1 cellular context compared by ENCODE assay signal in genomic region chr14:24215495-24216344, GRCh38.
TF ChIP-seq lines count a peak whose summit lies in the region.

TSS of gene MDP1 (minus strand) at chr14:24216066. CDS start at chr14:24215955, 111 bp downstream.

TF ChIP-seq in HepG2, 621 proteins besides CTCF, POLR2A, EP300 and RAD21 (continued from another document and continues in another):
- TF ChIP-seq HNF1A (IDR thresholded peaks at IDR 0.05; ENCODE audit: low read depth) (peak; percentile 68), HNF1A (CRISPR knock-in tag; IDR thresholded peaks at IDR 0.05; ENCODE audit: borderline replicate concordance) (peak; percentile 89), HNRNPUL1 (IDR thresholded peaks at IDR 0.05; ENCODE audit: low read depth, low read length) (no peak), CHCHD3 (CRISPR knock-in tag; IDR thresholded peaks at IDR 0.05) (0 out of 2 replicates have a peak, but pooled peaks have one; percentile 31), ISL2 (CRISPR knock-in tag; IDR thresholded peaks at IDR 0.05) (peak; percentile 88), ZNF609 (CRISPR knock-in tag; IDR thresholded peaks at IDR 0.05; ENCODE audit: borderline replicate concordance) (peak; percentile 89; the same call in 1 of the 2 replicates), HOXA5 (CRISPR knock-in tag; IDR thresholded peaks at IDR 0.05) (peak; percentile 99), ZNF576 (CRISPR knock-in tag; IDR thresholded peaks at IDR 0.05) (peak; percentile 95), ARID4A (CRISPR knock-in tag; IDR thresholded peaks at IDR 0.05; ENCODE audit: borderline replicate concordance) (peak; percentile 98), HBP1 (CRISPR knock-in tag; IDR thresholded peaks at IDR 0.05; ENCODE audit: low read depth) (peak; percentile 94), ZNF121 (CRISPR knock-in tag; IDR thresholded peaks at IDR 0.05) (peak; percentile 59; the same call in 1 of the 2 replicates), RORA (CRISPR knock-in tag; IDR thresholded peaks at IDR 0.05) (no peak), SIN3A (IDR thresholded peaks at IDR 0.05; ENCODE audit: borderline replicate concordance, low read depth, low read length) (peak; percentile 95), NFATC3 (CRISPR knock-in tag; IDR thresholded peaks at IDR 0.05) (no peak), ZSCAN20 (CRISPR knock-in tag; IDR thresholded peaks at IDR 0.05; ENCODE audit: borderline replicate concordance) (peak; percentile 87), ZNF383 (CRISPR knock-in tag; IDR thresholded peaks at IDR 0.05; ENCODE audit: borderline replicate concordance) (peak; percentile 100), GATAD1 (CRISPR knock-in tag; IDR thresholded peaks at IDR 0.05) (peak; percentile 97), KDM4B (CRISPR knock-in tag; IDR thresholded peaks at IDR 0.05) (peak; percentile 88), ZNF296 (CRISPR knock-in tag; conservative IDR thresholded peaks at IDR 0.05) (no peak), ETV5 (CRISPR knock-in tag; IDR thresholded peaks at IDR 0.05; ENCODE audit: borderline replicate concordance) (peak; percentile 89), FOXA3 (CRISPR knock-in tag; IDR thresholded peaks at IDR 0.05) (peak; percentile 92), ZFAT (CRISPR knock-in tag; conservative IDR thresholded peaks at IDR 0.05) (no peak), ZNF768 (CRISPR knock-in tag; IDR thresholded peaks at IDR 0.05) (peak; percentile 93), ZNF841 (CRISPR knock-in tag; IDR thresholded peaks at IDR 0.05; ENCODE audit: borderline replicate concordance) (no peak; the same call in 1 of the 2 replicates), ZSCAN22 (CRISPR knock-in tag; IDR thresholded peaks at IDR 0.05) (peak; percentile 64; the same call in 1 of the 2 replicates), RBM39 (IDR thresholded peaks at IDR 0.05; ENCODE audit: low read depth, low read length, poor library complexity, severe bottlenecking) (peak; percentile 93), SIX4 (CRISPR knock-in tag; IDR thresholded peaks at IDR 0.05) (peak; percentile 95), ARNTL (CRISPR knock-in tag; IDR thresholded peaks at IDR 0.05) (peak; percentile 83; the same call in 1 of the 2 replicates), ZNF224 (CRISPR knock-in tag; IDR thresholded peaks at IDR 0.05) (peak; percentile 99), MAZ (IDR thresholded peaks at IDR 0.05; ENCODE audit: borderline replicate concordance, low read depth, low read length) (peak; percentile 79; the same call in 1 of the 2 replicates), MAZ (CRISPR knock-in tag; IDR thresholded peaks at IDR 0.05; ENCODE audit: low read depth) (peak; percentile 95)
- TF ChIP-seq, protein P1, sequence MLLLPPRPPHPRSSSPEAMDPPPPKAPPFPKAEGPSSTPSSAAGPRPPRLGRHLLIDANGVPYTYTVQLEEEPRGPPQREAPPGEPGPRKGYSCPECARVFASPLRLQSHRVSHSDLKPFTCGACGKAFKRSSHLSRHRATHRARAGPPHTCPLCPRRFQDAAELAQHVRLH (CRISPR knock-in tag; IDR thresholded peaks at IDR 0.05; ENCODE audit: borderline replicate concordance, low read depth) = peak; percentile 99
- TF ChIP-seq, protein P2, sequence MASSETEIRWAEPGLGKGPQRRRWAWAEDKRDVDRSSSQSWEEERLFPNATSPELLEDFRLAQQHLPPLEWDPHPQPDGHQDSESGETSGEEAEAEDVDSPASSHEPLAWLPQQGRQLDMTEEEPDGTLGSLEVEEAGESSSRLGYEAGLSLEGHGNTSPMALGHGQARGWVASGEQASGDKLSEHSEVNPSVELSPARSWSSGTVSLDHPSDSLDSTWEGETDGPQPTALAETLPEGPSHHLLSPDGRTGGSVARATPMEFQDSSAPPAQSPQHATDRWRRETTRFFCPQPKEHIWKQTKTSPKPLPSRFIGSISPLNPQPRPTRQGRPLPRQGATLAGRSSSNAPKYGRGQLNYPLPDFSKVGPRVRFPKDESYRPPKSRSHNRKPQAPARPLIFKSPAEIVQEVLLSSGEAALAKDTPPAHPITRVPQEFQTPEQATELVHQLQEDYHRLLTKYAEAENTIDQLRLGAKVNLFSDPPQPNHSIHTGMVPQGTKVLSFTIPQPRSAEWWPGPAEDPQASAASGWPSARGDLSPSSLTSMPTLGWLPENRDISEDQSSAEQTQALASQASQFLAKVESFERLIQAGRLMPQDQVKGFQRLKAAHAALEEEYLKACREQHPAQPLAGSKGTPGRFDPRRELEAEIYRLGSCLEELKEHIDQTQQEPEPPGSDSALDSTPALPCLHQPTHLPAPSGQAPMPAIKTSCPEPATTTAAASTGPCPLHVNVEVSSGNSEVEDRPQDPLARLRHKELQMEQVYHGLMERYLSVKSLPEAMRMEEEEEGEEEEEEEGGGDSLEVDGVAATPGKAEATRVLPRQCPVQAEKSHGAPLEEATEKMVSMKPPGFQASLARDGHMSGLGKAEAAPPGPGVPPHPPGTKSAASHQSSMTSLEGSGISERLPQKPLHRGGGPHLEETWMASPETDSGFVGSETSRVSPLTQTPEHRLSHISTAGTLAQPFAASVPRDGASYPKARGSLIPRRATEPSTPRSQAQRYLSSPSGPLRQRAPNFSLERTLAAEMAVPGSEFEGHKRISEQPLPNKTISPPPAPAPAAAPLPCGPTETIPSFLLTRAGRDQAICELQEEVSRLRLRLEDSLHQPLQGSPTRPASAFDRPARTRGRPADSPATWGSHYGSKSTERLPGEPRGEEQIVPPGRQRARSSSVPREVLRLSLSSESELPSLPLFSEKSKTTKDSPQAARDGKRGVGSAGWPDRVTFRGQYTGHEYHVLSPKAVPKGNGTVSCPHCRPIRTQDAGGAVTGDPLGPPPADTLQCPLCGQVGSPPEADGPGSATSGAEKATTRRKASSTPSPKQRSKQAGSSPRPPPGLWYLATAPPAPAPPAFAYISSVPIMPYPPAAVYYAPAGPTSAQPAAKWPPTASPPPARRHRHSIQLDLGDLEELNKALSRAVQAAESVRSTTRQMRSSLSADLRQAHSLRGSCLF (CRISPR knock-in tag; IDR thresholded peaks at IDR 0.05; ENCODE audit: borderline replicate concordance) = no peak
- TF ChIP-seq, protein P3, sequence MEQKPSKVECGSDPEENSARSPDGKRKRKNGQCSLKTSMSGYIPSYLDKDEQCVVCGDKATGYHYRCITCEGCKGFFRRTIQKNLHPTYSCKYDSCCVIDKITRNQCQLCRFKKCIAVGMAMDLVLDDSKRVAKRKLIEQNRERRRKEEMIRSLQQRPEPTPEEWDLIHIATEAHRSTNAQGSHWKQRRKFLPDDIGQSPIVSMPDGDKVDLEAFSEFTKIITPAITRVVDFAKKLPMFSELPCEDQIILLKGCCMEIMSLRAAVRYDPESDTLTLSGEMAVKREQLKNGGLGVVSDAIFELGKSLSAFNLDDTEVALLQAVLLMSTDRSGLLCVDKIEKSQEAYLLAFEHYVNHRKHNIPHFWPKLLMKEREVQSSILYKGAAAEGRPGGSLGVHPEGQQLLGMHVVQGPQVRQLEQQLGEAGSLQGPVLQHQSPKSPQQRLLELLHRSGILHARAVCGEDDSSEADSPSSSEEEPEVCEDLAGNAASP (CRISPR knock-in tag; IDR thresholded peaks at IDR 0.05; ENCODE audit: borderline replicate concordance) = peak; percentile 90
